ENCODE assay signal across 3 cellular contexts in genomic region chr3:138259126-138259525, GRCh38.
"Had no signal": no experiment of that assay in that cellular context is flagged by ENCODE, and none has a peak within 500 bp of the region (broad histone marks: within the 10 kb centered on the region; RNA-seq: fewer than 3 reads in every experiment).

No MANE protein-coding gene starts in this region.

- DNase-seq: GDM1, GF-D8 had no signal

- H3K4me3 ChIP-seq: GM12878 had no signal
